Comparison of ENCODE assay signal across 1 cellular context in genomic region chrX:30618160-30618765, GRCh38.
TF ChIP-seq lines count a peak whose summit lies in the region.

No MANE protein-coding gene starts in this region.

TF ChIP-seq in GM23338, 12 proteins besides CTCF, POLR2A, EP300 and RAD21 (continued from another document):
- no peak for TF ChIP-seq ZNF462 (CRISPR knock-in tag; IDR thresholded peaks at IDR 0.05)
- no peak for TF ChIP-seq ZNF114 (CRISPR knock-in tag; IDR thresholded peaks at IDR 0.05)
- TF ChIP-seq ZNF331 (CRISPR knock-in tag; IDR thresholded peaks at IDR 0.05; ENCODE audit: low read depth), result no peak
- no peak for TF ChIP-seq POLR2AphosphoS5 (IDR thresholded peaks at IDR 0.05; ENCODE audit: low read depth)
- no peak for TF ChIP-seq JUNB (IDR thresholded peaks at IDR 0.05; ENCODE audit: unreplicated experiment)
- no peak for TF ChIP-seq EZH2phosphoT487 (IDR thresholded peaks at IDR 0.05; ENCODE audit: unreplicated experiment)
- TF ChIP-seq, protein P1, sequence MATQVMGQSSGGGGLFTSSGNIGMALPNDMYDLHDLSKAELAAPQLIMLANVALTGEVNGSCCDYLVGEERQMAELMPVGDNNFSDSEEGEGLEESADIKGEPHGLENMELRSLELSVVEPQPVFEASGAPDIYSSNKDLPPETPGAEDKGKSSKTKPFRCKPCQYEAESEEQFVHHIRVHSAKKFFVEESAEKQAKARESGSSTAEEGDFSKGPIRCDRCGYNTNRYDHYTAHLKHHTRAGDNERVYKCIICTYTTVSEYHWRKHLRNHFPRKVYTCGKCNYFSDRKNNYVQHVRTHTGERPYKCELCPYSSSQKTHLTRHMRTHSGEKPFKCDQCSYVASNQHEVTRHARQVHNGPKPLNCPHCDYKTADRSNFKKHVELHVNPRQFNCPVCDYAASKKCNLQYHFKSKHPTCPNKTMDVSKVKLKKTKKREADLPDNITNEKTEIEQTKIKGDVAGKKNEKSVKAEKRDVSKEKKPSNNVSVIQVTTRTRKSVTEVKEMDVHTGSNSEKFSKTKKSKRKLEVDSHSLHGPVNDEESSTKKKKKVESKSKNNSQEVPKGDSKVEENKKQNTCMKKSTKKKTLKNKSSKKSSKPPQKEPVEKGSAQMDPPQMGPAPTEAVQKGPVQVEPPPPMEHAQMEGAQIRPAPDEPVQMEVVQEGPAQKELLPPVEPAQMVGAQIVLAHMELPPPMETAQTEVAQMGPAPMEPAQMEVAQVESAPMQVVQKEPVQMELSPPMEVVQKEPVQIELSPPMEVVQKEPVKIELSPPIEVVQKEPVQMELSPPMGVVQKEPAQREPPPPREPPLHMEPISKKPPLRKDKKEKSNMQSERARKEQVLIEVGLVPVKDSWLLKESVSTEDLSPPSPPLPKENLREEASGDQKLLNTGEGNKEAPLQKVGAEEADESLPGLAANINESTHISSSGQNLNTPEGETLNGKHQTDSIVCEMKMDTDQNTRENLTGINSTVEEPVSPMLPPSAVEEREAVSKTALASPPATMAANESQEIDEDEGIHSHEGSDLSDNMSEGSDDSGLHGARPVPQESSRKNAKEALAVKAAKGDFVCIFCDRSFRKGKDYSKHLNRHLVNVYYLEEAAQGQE (IDR thresholded peaks at IDR 0.05; ENCODE audit: unreplicated experiment), result no peak
